ENCODE assay signal across 21 cellular contexts in the genomic region with DNA sequence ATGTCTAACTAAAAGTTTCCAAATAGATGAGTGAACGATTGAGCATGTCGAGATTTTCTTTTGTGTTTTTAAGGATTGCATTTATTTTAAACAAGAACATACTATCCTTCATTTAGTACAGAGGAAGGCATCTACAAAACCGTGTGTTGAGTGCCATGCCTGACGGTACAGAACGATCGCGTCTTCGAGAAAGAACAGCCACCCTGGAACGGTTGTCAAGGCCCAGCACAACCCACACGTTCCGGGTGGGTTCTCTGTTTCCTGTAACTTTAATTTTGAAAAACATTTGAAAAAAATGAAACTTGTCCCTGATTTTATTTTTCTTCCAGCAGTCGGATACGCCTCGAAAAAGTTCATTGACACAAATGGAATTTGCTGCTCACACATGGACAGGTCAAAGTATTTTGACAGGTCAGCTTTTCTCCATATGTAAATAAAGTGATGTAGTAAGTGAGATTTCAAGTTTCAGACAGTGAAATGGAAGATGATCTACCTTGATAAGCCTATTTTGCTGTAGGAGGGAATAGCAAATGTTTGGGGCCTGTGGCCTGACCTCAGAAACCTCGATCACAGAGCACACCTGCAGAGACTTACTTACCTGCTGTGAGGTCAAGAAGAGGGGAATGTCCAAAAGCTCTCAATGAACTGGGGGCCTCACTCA.
"Had no signal": no experiment of that assay in that cellular context is flagged by ENCODE, and none has a peak within 500 bp of the region (broad histone marks: within the 10 kb centered on the region; RNA-seq: fewer than 3 reads in every experiment).

No MANE protein-coding gene starts in this region.

- H3K27ac ChIP-seq: foreskin keratinocyte, psoas muscle, spleen, testis, tibial nerve, upper lobe of right lung, vagina had no signal

- H3K4me3 Mint-ChIP-seq: dendritic cell treated with granulocyte-macrophage colony-stimulating factor and Interleukin-4, amounts not matched to agents 40 ng/mL and 50 ng/mL, for 4 days; naive B cell; nephron; stimulated activated memory B cell treated with anti-CD40 and anti-IgM and Interleukin-4, amounts not matched to agents 10 μg/mL and 1 μg/mL and 100 μg/mL, for 72 hours; stimulated activated naive CD8-positive, alpha-beta T cell treated with anti-CD3 and anti-CD28 coated beads, Interleukin-15, Interleukin-2, amounts not matched to agents 100 ng/mL and 50 ng/mL, for 24 hours had no signal

- H3K4me1 Mint-ChIP-seq: naive B cell; nephron; stimulated activated memory B cell treated with anti-CD40 and anti-IgM and Interleukin-4, amounts not matched to agents 10 μg/mL and 1 μg/mL and 100 μg/mL, for 72 hours had no signal

- H3K4me3 ChIP-seq: psoas muscle, spleen, testis, tibial nerve, upper lobe of right lung, vagina had no signal

- H3K9me3 Mint-ChIP-seq: dendritic cell treated with granulocyte-macrophage colony-stimulating factor and Interleukin-4, amounts not matched to agents 40 ng/mL and 50 ng/mL, for 4 days; naive B cell; nephron; stimulated activated memory B cell treated with anti-CD40 and anti-IgM and Interleukin-4, amounts not matched to agents 10 μg/mL and 1 μg/mL and 100 μg/mL, for 72 hours; stimulated activated naive CD8-positive, alpha-beta T cell treated with anti-CD3 and anti-CD28 coated beads, Interleukin-15, Interleukin-2, amounts not matched to agents 100 ng/mL and 50 ng/mL, for 24 hours had no signal

- H3K4me1 ChIP-seq: foreskin keratinocyte, psoas muscle, spleen, testis, tibial nerve, upper lobe of right lung, vagina had no signal

- H3K36me3 ChIP-seq: spleen, upper lobe of right lung, vagina had no signal

- DNase-seq: foreskin keratinocyte; kidney; left cardiac atrium; left ventricle myocardium superior; mesendoderm; naive B cell; psoas muscle; retina; spleen; stimulated activated CD4-positive, alpha-beta T cell treated with anti-CD3 and anti-CD28 coated beads, Interleukin-15, amount 100 ng/mL, for 24 hours; stimulated activated CD4-positive, alpha-beta T cell treated with anti-CD3 and anti-CD28 coated beads, Interleukin-1b, Interleukin-23, amount 100 ng/mL, for 48 hours; stimulated activated CD4-positive, alpha-beta T cell treated with anti-CD3 and anti-CD28 coated beads, Interleukin-4, amount 100 ng/mL, for 24 hours; testis; upper lobe of right lung had no signal

- FAIRE-seq: kidney had no signal

- H3K27me3 ChIP-seq: foreskin keratinocyte, testis, tibial nerve, upper lobe of right lung, vagina had no signal

- H3K27ac Mint-ChIP-seq: dendritic cell treated with granulocyte-macrophage colony-stimulating factor and Interleukin-4, amounts not matched to agents 40 ng/mL and 50 ng/mL, for 4 days; naive B cell; nephron; stimulated activated memory B cell treated with anti-CD40 and anti-IgM and Interleukin-4, amounts not matched to agents 10 μg/mL and 1 μg/mL and 100 μg/mL, for 72 hours; stimulated activated naive CD8-positive, alpha-beta T cell treated with anti-CD3 and anti-CD28 coated beads, Interleukin-15, Interleukin-2, amounts not matched to agents 100 ng/mL and 50 ng/mL, for 24 hours had no signal

- ATAC-seq: foreskin keratinocyte; left cardiac atrium; left ventricle myocardium superior; psoas muscle; sciatic nerve; stimulated activated memory B cell treated with anti-CD40 and anti-IgM and Interleukin-4, amounts not matched to agents 10 μg/mL and 1 μg/mL and 100 μg/mL, for 72 hours had no signal

- H3K9me3 ChIP-seq: psoas muscle, spleen, testis, tibial nerve, upper lobe of right lung, vagina had no signal
